ENCODE assay signal across 12 cellular contexts in the genomic region with DNA sequence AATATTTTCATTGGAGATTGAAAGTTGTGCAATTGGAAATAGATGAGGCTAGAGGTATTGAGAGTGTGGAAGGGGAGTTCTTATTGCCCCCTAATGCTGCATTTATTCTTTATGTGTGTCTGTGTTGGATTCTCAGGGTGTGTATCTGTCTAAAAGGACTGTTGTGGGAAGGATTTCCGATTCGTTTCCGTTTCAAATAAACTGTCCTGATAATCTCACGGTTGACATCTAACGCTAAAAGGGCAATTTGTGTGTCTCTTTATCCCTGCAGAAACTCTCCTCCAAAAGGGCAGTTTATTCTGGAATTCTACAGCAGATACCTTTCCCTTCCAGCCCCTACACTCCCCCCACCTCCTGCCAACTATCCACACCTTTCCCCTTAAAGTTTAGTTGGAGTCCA. TPM values are rescaled to one million over a fixed set of nuclear protein-coding genes. Genes with fewer than 3 reads are reported as not detected.
A peak's percentile ranks its signal among the peaks of the same experiment; 100 is the strongest.
DNase-seq lines count a peak whose midpoint lies in the region; ATAC-seq, FAIRE-seq and TF ChIP-seq lines count a peak whose summit lies in the region.
"Had no signal": no experiment of that assay in that cellular context is flagged by ENCODE, and none has a peak within 500 bp of the region (broad histone marks: within the 10 kb centered on the region; RNA-seq: fewer than 3 reads in every experiment).

No MANE protein-coding gene starts in this region.

- no peak for ATAC-seq in GM18520 (IDR thresholded peaks at IDR 0.05; ENCODE audit: unreplicated experiment)
- ATAC-seq: effector memory CD8-positive, alpha-beta T cell; stimulated activated effector memory CD8-positive, alpha-beta T cell treated with anti-CD3 and anti-CD28 coated beads, Interleukin-12 subunit alpha, Interleukin-12 subunit beta, amount 100 ng/mL, for 72 hours had no signal

- H3K36me3 ChIP-seq in SJCRH30 = no peaks in the 10 kb centered on the region
- no peaks in the 10 kb centered on the region for H3K36me3 ChIP-seq in keratinocyte (ENCODE audit: control insufficient read depth in 2 of 2, extremely low read depth in 1 of 2, insufficient read depth in 2 of 2, low read length in 2 of 2)

- H2AFZ ChIP-seq in keratinocyte (ENCODE audit: control insufficient read depth, low read length) = peak overlapping the region; percentile 39

- no peaks in the 10 kb centered on the region for H3K27me3 ChIP-seq in SJCRH30
- H3K27me3 ChIP-seq in keratinocyte (ENCODE audit: control insufficient read depth, extremely low read depth, insufficient read depth, low read length) = no peaks in the 10 kb centered on the region

- H3K4me1 ChIP-seq in SJCRH30 = peaks cover 5% of the 10 kb centered on the region
- peaks cover 28% of the 10 kb centered on the region for H3K4me1 ChIP-seq in keratinocyte (ENCODE audit: control insufficient read depth, extremely low read depth, insufficient read depth, low read length)

- H3K4me3 ChIP-seq in SJCRH30 (peak overlapping the region; percentile 88), keratinocyte (ENCODE audit: control insufficient read depth in 2 of 3, extremely low read depth in 1 of 3, insufficient read depth in 2 of 3, low read depth in 1 of 3, low read length in 3 of 3) (peak overlapping the region; percentile 58 to 82 (median 67))

- peak overlapping the region; percentile 19 for H3K9ac ChIP-seq in keratinocyte (ENCODE audit: control insufficient read depth, extremely low read depth, insufficient read depth, low read length)

- no peak for TF ChIP-seq CTCF in keratinocyte (optimal IDR thresholded peaks at IDR 0.05 in 1 of 3, IDR thresholded peaks at IDR 0.05 in 1 of 3, conservative IDR thresholded peaks at IDR 0.05 in 1 of 3; ENCODE audit: extremely low read depth in 1 of 3, insufficient read depth in 2 of 3, low read length in 3 of 3)

- peak; percentile 53 for FAIRE-seq in keratinocyte (lab: Jason Lieb, UNC)

- peaks cover 30% of the 10 kb centered on the region for H3K79me2 ChIP-seq in keratinocyte (ENCODE audit: control insufficient read depth, insufficient read depth, low read length)

- peak overlapping the region; percentile 92 for H3K4me2 ChIP-seq in keratinocyte (ENCODE audit: control insufficient read depth, extremely low read depth, insufficient read depth, low read depth, low read length)

- H3K9me3 ChIP-seq in SJCRH30 (replicated peaks) (no peaks in the 10 kb centered on the region), keratinocyte (ENCODE audit: control insufficient read depth, low read depth, low read length) (no peaks in the 10 kb centered on the region)

- no peaks in the 10 kb centered on the region for H4K20me1 ChIP-seq in keratinocyte (ENCODE audit: control insufficient read depth, extremely low read depth, insufficient read depth, low read length)

- DNase-seq in DMS 273 (lab: John Stamatoyannopoulos, UW; ENCODE audit: unreplicated experiment) (peak; percentile 56), DMS 273 treated with DMSO at 0.1 percent for 48 hours (lab: John Stamatoyannopoulos, UW) (no peak), SJCRH30 (peak in 1 of 2 experiments; percentile 13), keratinocyte (ENCODE audit: low read depth, low spot score) (no peak), occipital lobe (lab: John Stamatoyannopoulos, UW) (no peak)
- no peak for DNase-seq in activated T-cell treated with anti-CD3 and anti-CD28 coated beads, Interleukin-2, amount 50 U/mL, for 1 hour
- DNase-seq: 8988T; activated CD4-positive, alpha-beta memory T cell treated with anti-CD3 and anti-CD28 coated beads, Interleukin-2, amount 10 ng/mL, durations not matched to agents 7 days and 5 days; effector memory CD8-positive, alpha-beta T cell had no signal

- peaks cover 2% of the 10 kb centered on the region for H3K9me1 ChIP-seq in keratinocyte (ENCODE audit: control insufficient read depth, extremely low read depth, insufficient read depth, low read length)

- dilution Hi-C loops in keratinocyte (cut with MboI; ENCODE audit: extremely low pct_ligation_motif_present, low sequenced_read_pairs) = no loop called here

- peak overlapping the region; percentile 20; the same call in 1 of the 2 replicates for H3K27ac ChIP-seq in SJCRH30
- peak overlapping the region; percentile 2 for H3K27ac ChIP-seq in keratinocyte (ENCODE audit: control insufficient read depth, insufficient read depth, low read length)
- H3K27ac ChIP-seq in temporal lobe (ENCODE audit: low read depth, low read length) = peak overlapping the region; percentile 14

RNA-seq across cellular contexts. Expression of a gene that starts 0.9 kb away (rescaled TPM):
- 10.5 and 11.9 TPM in 2 replicates for total RNA-seq in SJCRH30 (2014; rRNA removed; shearing (Covaris generic))
- polyA plus RNA-seq in keratinocyte = 2.1 to 7.3 TPM (median 3.3 TPM) in 3 replicates
- polyA plus RNA-seq in keratinocyte (2011; ENCODE audit: low read depth) = 2.4 TPM
- 1.7 and 2.6 TPM in 2 replicates for polyA plus RNA-seq in keratinocyte (2011; cell fraction: cytosol; rRNA removed)
- 5.8 and 6.5 TPM in 2 replicates for polyA plus RNA-seq in keratinocyte (2011; cell fraction: nucleus; rRNA removed)
- polyA plus RNA-seq in keratinocyte (2012; ENCODE audit: low replicate concordance) = 1.7 and 4.4 TPM in 2 replicates
- polyA minus RNA-seq in keratinocyte = 5.2 to 11.3 TPM (median 11.2 TPM) in 3 replicates
- 2.9 TPM for polyA minus RNA-seq in keratinocyte (2011; cell fraction: cytosol; rRNA and poly(A)+ RNA removed)
- 9.7 and 20.0 TPM in 2 replicates for polyA minus RNA-seq in keratinocyte (2011; cell fraction: nucleus; rRNA and poly(A)+ RNA removed)
- total RNA-seq in temporal lobe = 46.2 TPM
- total RNA-seq in occipital lobe = 52.3 TPM
